ENCODE assay signal across 10 cellular contexts in the genomic region with DNA sequence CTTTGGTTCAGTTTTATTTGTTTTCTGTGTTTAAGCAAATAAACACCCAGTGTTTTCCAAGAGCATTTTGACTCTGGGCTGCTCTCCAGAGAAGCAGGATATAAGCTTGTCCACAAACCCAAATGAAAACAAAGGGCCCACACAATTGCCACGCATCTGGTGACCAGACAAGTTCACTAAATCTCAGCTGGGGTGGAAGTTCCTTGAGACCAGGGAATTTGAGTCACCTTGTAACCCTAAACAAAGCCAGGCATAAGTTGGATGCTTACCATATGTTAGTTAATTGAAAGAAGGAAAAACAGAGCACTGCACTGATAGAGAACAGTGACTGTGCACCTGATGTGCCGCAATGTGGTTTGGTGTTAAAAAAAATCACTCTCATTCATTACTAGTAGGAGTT. TPM values are rescaled to one million over a fixed set of nuclear protein-coding genes. Genes with fewer than 3 reads are reported as not detected.
A peak's percentile ranks its signal among the peaks of the same experiment; 100 is the strongest.
DNase-seq lines count a peak whose midpoint lies in the region; ATAC-seq, FAIRE-seq and TF ChIP-seq lines count a peak whose summit lies in the region.
"Had no signal": no experiment of that assay in that cellular context is flagged by ENCODE, and none has a peak within 500 bp of the region (broad histone marks: within the 10 kb centered on the region; RNA-seq: fewer than 3 reads in every experiment).

No MANE protein-coding gene starts in this region.

- H3K4me3 ChIP-seq in MG63 (no peak overlapping the region), brain microvascular endothelial cell (ENCODE audit: low read depth, low read length) (no peak overlapping the region), endodermal cell (ENCODE audit: low read length) (no peak overlapping the region)
- H3K4me3 ChIP-seq: spleen, uterus had no signal

- H3K9me3 ChIP-seq in MG63 (no peaks in the 10 kb centered on the region), endodermal cell (ENCODE audit: control insufficient read depth, low read length) (no peaks in the 10 kb centered on the region)
- H3K9me3 ChIP-seq: spleen, uterus had no signal

- H3K27me3 Mint-ChIP-seq in nephron (ENCODE audit: low read depth) (peaks cover 12% of the 10 kb centered on the region), endodermal cell (ENCODE audit: insufficient read depth) (peaks cover 21% of the 10 kb centered on the region)

- H3K27ac ChIP-seq in brain microvascular endothelial cell (no peak overlapping the region), endodermal cell (ENCODE audit: low read depth, low read length) (no peak overlapping the region)
- H3K27ac ChIP-seq: spleen, uterus had no signal

- peak overlapping the region in 2 of 3 experiments; percentile 24 to 31 for H3K4me3 Mint-ChIP-seq in nephron
- no peak overlapping the region for H3K4me3 Mint-ChIP-seq in endodermal cell

- no peak overlapping the region for H3K9ac ChIP-seq in endodermal cell (ENCODE audit: extremely low read depth, low read length, poor library complexity, severe bottlenecking)

- TF ChIP-seq CTCF in brain microvascular endothelial cell (IDR thresholded peaks at IDR 0.05; ENCODE audit: low read depth, low read length, missing control alignments) (no peak), nephron (IDR thresholded peaks at IDR 0.05; ENCODE audit: unreplicated experiment in 3 of 3) (no peak), endodermal cell (conservative IDR thresholded peaks at IDR 0.05) (no peak)

- no peak for TF ChIP-seq POLR2A in GM12891 (IDR thresholded peaks at IDR 0.05; ENCODE audit: low read depth, low read length)

- no peaks in the 10 kb centered on the region for H3K36me3 Mint-ChIP-seq in nephron (ENCODE audit: low read depth)
- H3K36me3 Mint-ChIP-seq in endodermal cell (ENCODE audit: low read depth): no peaks in the 10 kb centered on the region

- H3K4me1 Mint-ChIP-seq in nephron (peaks cover 5% of the 10 kb centered on the region), endodermal cell (peaks cover 2% of the 10 kb centered on the region)

- WGBS in endodermal cell (ENCODE audit: insufficient coverage in 1 of 2, insufficient read length in 1 of 2), 2 experiments: 98% methylated on average over 2 of the region's 2 CpGs; no CpG with 5 or more reads in 1 of the 2 experiments

- no peaks in the 10 kb centered on the region for H3K27me3 ChIP-seq in MG63
- H3K27me3 ChIP-seq in brain microvascular endothelial cell (replicated peaks): no peaks in the 10 kb centered on the region
- H3K27me3 ChIP-seq in endodermal cell (ENCODE audit: control insufficient read depth, insufficient read depth, low read length, poor library complexity, severe bottlenecking): peaks cover 12% of the 10 kb centered on the region
- H3K27me3 ChIP-seq: uterus had no signal

- H3K9me3 Mint-ChIP-seq in nephron (peaks cover 4% of the 10 kb centered on the region), endodermal cell (no peaks in the 10 kb centered on the region)

- H3K36me3 ChIP-seq in MG63 (no peaks in the 10 kb centered on the region), brain microvascular endothelial cell (replicated peaks) (no peaks in the 10 kb centered on the region), endodermal cell (ENCODE audit: control insufficient read depth, insufficient read depth, low read length) (no peaks in the 10 kb centered on the region)
- H3K36me3 ChIP-seq: spleen, uterus had no signal

- DNase-seq in COR-L47 (lab: John Stamatoyannopoulos, UW) (peak; percentile 44), MG63 (peak; percentile 83), brain microvascular endothelial cell (peak; percentile 14), GM12891 (ENCODE audit: insufficient read length, low spot score) (no peak), endodermal cell (no peak)
- DNase-seq: spleen, uterus had no signal

- FAIRE-seq in GM12891 (lab: Jason Lieb, UNC): no peak

- H3K27ac Mint-ChIP-seq in nephron (no peak overlapping the region), endodermal cell (no peak overlapping the region)

- ATAC-seq in GM21786 (IDR thresholded peaks at IDR 0.05; ENCODE audit: unreplicated experiment) (no peak), HG02885 (IDR thresholded peaks at IDR 0.05; ENCODE audit: poor library complexity, unreplicated experiment) (no peak)

- in situ Hi-C loops in brain microvascular endothelial cell (cut with HindIII; ENCODE audit: low pct_ligation_motif_present, low sequenced_read_pairs): no loop called here

- no peaks in the 10 kb centered on the region for H3K4me1 ChIP-seq in endodermal cell (ENCODE audit: control insufficient read depth, insufficient read depth, low read length)
- H3K4me1 ChIP-seq: uterus had no signal

TF ChIP-seq in GM12891, 5 proteins besides CTCF, POLR2A, EP300 and RAD21:
- TF ChIP-seq PAX5 (IDR thresholded peaks at IDR 0.05; ENCODE audit: insufficient read depth, low read length, severe bottlenecking) (no peak), SPI1 (IDR thresholded peaks at IDR 0.05; ENCODE audit: low read depth, low read length) (no peak), POU2F2 (IDR thresholded peaks at IDR 0.05; ENCODE audit: low read depth, low read length) (no peak), TAF1 (IDR thresholded peaks at IDR 0.05; ENCODE audit: low read depth, low read length) (no peak), POLR2AphosphoS5 (IDR thresholded peaks at IDR 0.05; ENCODE audit: low read depth, low read length) (no peak)

RNA-seq across cellular contexts. Expression of gene TXNRD1, which starts 1.6 kb away (rescaled TPM):
- total RNA-seq in MG63 (2014; rRNA removed; shearing (Covaris generic); ENCODE audit: low replicate concordance): 924 and 1,093 TPM in 2 replicates
- polyA plus RNA-seq in GM12891 (2012; ENCODE audit: low read depth, missing spikeins): 22.3 TPM
- 100 to 1,000 TPM in 1 of 2 donors, 10 to 100 TPM in 1; 83.4 to 144 TPM for total RNA-seq in endodermal cell
- 65.8 TPM for polyA plus RNA-seq in endodermal cell (2013, experiment 1 of 2)
- polyA plus RNA-seq in endodermal cell (2013, experiment 2 of 2): 59.8 TPM

Comparison
In these comparisons a context has a peak if more than half of its experiments do, and no peak if none do; other contexts are left out.
1. DNase-seq: peak in COR-L47 (single experiment), MG63 (single experiment) and brain microvascular endothelial cell (single experiment); none in GM12891 (single experiment) and endodermal cell (single experiment).